ENCODE assay signal across 8 cellular contexts in the genomic region with DNA sequence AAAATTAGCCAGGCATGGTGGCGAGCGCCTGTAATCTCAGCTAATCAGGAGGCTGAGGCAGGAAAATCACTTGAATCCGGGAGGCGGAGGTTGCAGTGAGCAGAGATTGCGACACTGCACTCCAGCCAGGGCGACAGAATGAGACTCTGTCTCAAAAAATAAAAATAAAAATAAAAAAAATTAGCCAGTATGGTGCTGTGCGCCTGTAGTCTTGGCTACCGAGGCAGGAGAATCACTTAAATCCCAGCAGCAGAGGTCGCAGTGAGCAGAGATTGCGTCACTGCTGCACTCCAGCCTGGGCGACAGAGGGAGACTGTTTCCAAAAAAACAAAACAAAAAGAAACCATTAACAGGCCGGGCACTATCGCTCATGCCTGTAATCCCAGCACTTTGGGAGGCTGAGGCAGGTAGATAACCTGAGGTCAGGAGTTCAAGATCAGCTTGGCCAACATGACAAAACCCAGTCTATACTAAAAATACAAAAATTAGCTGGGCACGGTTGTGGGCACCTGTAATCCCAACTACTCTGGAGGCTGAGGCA. TPM values are rescaled to one million over a fixed set of nuclear protein-coding genes. Genes with fewer than 3 reads are reported as not detected.
A peak's percentile ranks its signal among the peaks of the same experiment; 100 is the strongest.
DNase-seq lines count a peak whose midpoint lies in the region; ATAC-seq, FAIRE-seq and TF ChIP-seq lines count a peak whose summit lies in the region.
"Not testable (repeated sequence)": the region's sequence is repeated elsewhere in the genome, so short reads cannot be mapped to it uniquely, and the experiment has no call there.

No MANE protein-coding gene starts in this region.

- TF ChIP-seq CTCF in WI38 (IDR thresholded peaks at IDR 0.05; ENCODE audit: low read depth, low read length) (peak; percentile 63), foreskin keratinocyte (conservative IDR thresholded peaks at IDR 0.05) (peak; percentile 61)
- TF ChIP-seq CTCF in mucosa of descending colon (IDR thresholded peaks at IDR 0.05): not testable (repeated sequence)

- H3K4me1 ChIP-seq in foreskin keratinocyte; mucosa of descending colon (ENCODE audit: low read depth): not testable (repeated sequence)

- H3K36me3 ChIP-seq in mucosa of descending colon (ENCODE audit: low read depth): not testable (repeated sequence)

- FAIRE-seq in GM19239 (lab: Jason Lieb, UNC): peak; percentile 51

- intact Hi-C loops in mucosa of descending colon (cut with DNase I, micrococcal nuclease): loop anchor here in 1 of 2 donors (10.0 kb wide), 1 partner anchor 63 kb away; no protein-coding TSS in a partner anchor

- peak; percentile 67 for DNase-seq in AG20443 (ENCODE audit: low spot score)
- not testable (repeated sequence) for DNase-seq in GM19239 (ENCODE audit: insufficient read length, low spot score)
- peak; percentile 31 for DNase-seq in NCI-H2227 (lab: John Stamatoyannopoulos, UW; ENCODE audit: unreplicated experiment)
- peak; percentile 64 for DNase-seq in astrocyte of the hippocampus (ENCODE audit: low read depth, low spot score)
- peak in 1 of 2 donors; percentile 30 for DNase-seq in foreskin keratinocyte
- peak in 2 of 3 donors; percentile 39 to 40 for DNase-seq in mucosa of descending colon
- peak; percentile 36 for DNase-seq in stimulated activated CD4-positive, alpha-beta T cell treated with anti-CD3 and anti-CD28 coated beads, Interleukin-2, amount 100 ng/mL, for 4 hours (ENCODE audit: low read depth)

- H3K4me3 ChIP-seq in WI38 (ENCODE audit: low read depth, low read length); mucosa of descending colon: not testable (repeated sequence)

- not testable (repeated sequence) for H3K9me3 ChIP-seq in mucosa of descending colon

- ATAC-seq in foreskin keratinocyte: peak; percentile 32
- peak; percentile 49 for ATAC-seq in mucosa of descending colon

- not testable (repeated sequence) for H3K27ac ChIP-seq in foreskin keratinocyte

- not testable (repeated sequence) for H3K27me3 ChIP-seq in foreskin keratinocyte

RNA-seq across cellular contexts. Expression of a gene that starts 33.4 kb away (rescaled TPM):
- total RNA-seq in foreskin keratinocyte (not detected in 2 replicates), mucosa of descending colon (not detected)
- polyA plus RNA-seq in foreskin keratinocyte: not detected in 2 replicates

RNA-seq across cellular contexts. Expression of a gene that starts 41.8 kb away (rescaled TPM):
- total RNA-seq in foreskin keratinocyte (17.6 and 19.1 TPM in 2 replicates), mucosa of descending colon (10 to 100 TPM; 15.5 to 17.7 (median 16.0) TPM)
- 9.8 and 10.4 TPM in 2 replicates for polyA plus RNA-seq in foreskin keratinocyte

RNA-seq across cellular contexts. Expression of a gene that starts 41.8 kb away (rescaled TPM):
- total RNA-seq in foreskin keratinocyte (4.5 TPM in 2 replicates), mucosa of descending colon (1 to 10 TPM; 5.9 to 9.2 (median 8.5) TPM)
- 3.3 TPM in 2 replicates for polyA plus RNA-seq in foreskin keratinocyte

RNA-seq across cellular contexts. Expression of a gene that starts 46.5 kb away (rescaled TPM):
- not detected in 2 replicates for total RNA-seq in foreskin keratinocyte
- polyA plus RNA-seq in foreskin keratinocyte: not detected in 2 replicates
- total RNA-seq in mucosa of descending colon: under 1 TPM in 1 of 3 donors, not detected in 2; 0.66 TPM

RNA-seq across cellular contexts. Expression of a gene that starts 55.4 kb away (rescaled TPM):
- total RNA-seq in foreskin keratinocyte (3.1 and 3.3 TPM in 2 replicates), mucosa of descending colon (1 to 10 TPM; 4.2 to 9.9 (median 8.0) TPM)
- polyA plus RNA-seq in foreskin keratinocyte: 1.8 and 2.4 TPM in 2 replicates
